In genomic region chr2:37005118-37005868, GRCh38 we compare ENCODE assay signal across 8 cellular contexts. TPM values are rescaled to one million over a fixed set of nuclear protein-coding genes. Genes with fewer than 3 reads are reported as not detected.
DNase-seq lines count a peak whose midpoint lies in the region; ATAC-seq lines count a peak whose summit lies in the region.

No MANE protein-coding gene starts in this region.

- H3K27me3 Mint-ChIP-seq in T-helper 2 cell treated with Interferon-gamma antibody and Interleukin-4, amounts not matched to agents 5 μg/mL and 100 μg/mL, for 36 hours (ENCODE audit: low read depth), result no peaks in the 10 kb centered on the region

- peaks cover 10% of the 10 kb centered on the region for H3K4me1 Mint-ChIP-seq in T-helper 2 cell treated with Interferon-gamma antibody and Interleukin-4, amounts not matched to agents 5 μg/mL and 100 μg/mL, for 36 hours (ENCODE audit: low read depth)

- peaks cover 50% of the 10 kb centered on the region for H3K36me3 Mint-ChIP-seq in T-helper 2 cell treated with Interferon-gamma antibody and Interleukin-4, amounts not matched to agents 5 μg/mL and 100 μg/mL, for 36 hours (ENCODE audit: low read depth)

- peak overlapping the region; percentile 21 for H3K4me3 Mint-ChIP-seq in T-helper 2 cell treated with Interferon-gamma antibody and Interleukin-4, amounts not matched to agents 5 μg/mL and 100 μg/mL, for 36 hours

- intact Hi-C loops in posterior vena cava (cut with DNase I), result no loop called here

- DNase-seq in DMS114 treated with DMSO at 0.1 percent for 48 hours (lab: John Stamatoyannopoulos, UW; ENCODE audit: unreplicated experiment), result peak; percentile 17
- DNase-seq in T-helper 2 cell treated with Interferon-gamma antibody and Interleukin-4, amounts not matched to agents 5 μg/mL and 100 μg/mL, for 36 hours (ENCODE audit: low spot score), result peak; percentile 34
- peak; percentile 12 for DNase-seq in fibroblast of the conjunctiva (ENCODE audit: low read depth)
- DNase-seq in renal cortical epithelial cell (ENCODE audit: low read depth), result peak; percentile 35
- no peak for DNase-seq in posterior vena cava (ENCODE audit: low spot score)
- DNase-seq in ureter (ENCODE audit: low spot score), result no peak

- ATAC-seq in GM19351 (IDR thresholded peaks at IDR 0.05; ENCODE audit: unreplicated experiment) (peak; percentile 100), HG03175 (IDR thresholded peaks at IDR 0.05; ENCODE audit: unreplicated experiment) (peak; percentile 99)

- H3K27ac Mint-ChIP-seq in T-helper 2 cell treated with Interferon-gamma antibody and Interleukin-4, amounts not matched to agents 5 μg/mL and 100 μg/mL, for 36 hours, result peak overlapping the region; percentile 11

- H3K9me3 Mint-ChIP-seq in T-helper 2 cell treated with Interferon-gamma antibody and Interleukin-4, amounts not matched to agents 5 μg/mL and 100 μg/mL, for 36 hours, result no peaks in the 10 kb centered on the region

RNA-seq across cellular contexts. Expression of gene STRN, which starts 39.0 kb away (rescaled TPM):
- total RNA-seq in renal cortical epithelial cell (16.7 and 26.1 TPM in 2 replicates), posterior vena cava (10 to 100 TPM; 23.1 to 34.2 TPM), ureter (26.7 TPM)

Comparison
In these comparisons a context has a peak if more than half of its experiments do, and no peak if none do; other contexts are left out.
1. DNase-seq: peak in DMS114 treated with DMSO at 0.1 percent for 48 hours (single experiment), T-helper 2 cell treated with Interferon-gamma antibody and Interleukin-4, amounts not matched to agents 5 μg/mL and 100 μg/mL, for 36 hours (single experiment), fibroblast of the conjunctiva (single experiment) and renal cortical epithelial cell (single experiment); none in posterior vena cava (single experiment) and ureter (single experiment).